ENCODE assay signal across 14 cellular contexts in genomic region chr11:31645747-31646146, GRCh38.
DNase-seq lines count a peak whose midpoint lies in the region; ATAC-seq and TF ChIP-seq lines count a peak whose summit lies in the region.
"Had no signal": no experiment of that assay in that cellular context is flagged by ENCODE, and none has a peak within 500 bp of the region (broad histone marks: within the 10 kb centered on the region; RNA-seq: fewer than 3 reads in every experiment).

No MANE protein-coding gene starts in this region.

- TF ChIP-seq CTCF in heart left ventricle (IDR thresholded peaks at IDR 0.05) (no peak), foreskin fibroblast (IDR thresholded peaks at IDR 0.05; ENCODE audit: low read depth, low read length) (no peak), thoracic aorta (IDR thresholded peaks at IDR 0.05) (no peak), GM23338 (conservative IDR thresholded peaks at IDR 0.05; ENCODE audit: low read depth in 2 of 2) (no peak)

- H3F3A ChIP-seq in GM23338 (replicated peaks; ENCODE audit: low read depth): no peaks in the 10 kb centered on the region

- no peaks in the 10 kb centered on the region for H3K27me3 Mint-ChIP-seq in GM23338 (ENCODE audit: insufficient read depth, low read depth, poor library complexity)
- H3K27me3 Mint-ChIP-seq: activated naive CD4-positive, alpha-beta T cell treated with anti-CD3 and anti-CD28 coated beads, Interleukin-2, amount 10 ng/mL, durations not matched to agents 7 days and 5 days had no signal

- no peak overlapping the region for H3K27ac Mint-ChIP-seq in GM23338
- H3K27ac Mint-ChIP-seq: activated naive CD4-positive, alpha-beta T cell treated with anti-CD3 and anti-CD28 coated beads, Interleukin-2, amount 10 ng/mL, durations not matched to agents 7 days and 5 days; stimulated activated effector memory CD8-positive, alpha-beta T cell treated with anti-CD3 and anti-CD28 coated beads, Interleukin-12 subunit alpha, Interleukin-12 subunit beta, amount 100 ng/mL, for 72 hours had no signal

- H3K9me2 ChIP-seq in GM23338 (ENCODE audit: insufficient read depth): no peaks in the 10 kb centered on the region

- H3K4me3 Mint-ChIP-seq in GM23338: no peak overlapping the region
- H3K4me3 Mint-ChIP-seq: activated naive CD4-positive, alpha-beta T cell treated with anti-CD3 and anti-CD28 coated beads, Interleukin-2, amount 10 ng/mL, durations not matched to agents 7 days and 5 days; stimulated activated effector memory CD8-positive, alpha-beta T cell treated with anti-CD3 and anti-CD28 coated beads, Interleukin-12 subunit alpha, Interleukin-12 subunit beta, amount 100 ng/mL, for 72 hours had no signal

- H3K36me3 ChIP-seq in heart left ventricle: peaks cover 0 to 12% (median under 1%) of the 10 kb centered on the region in 9 donors
- no peaks in the 10 kb centered on the region for H3K36me3 ChIP-seq in thoracic aorta
- H3K36me3 ChIP-seq in GM23338 (ENCODE audit: insufficient read depth): no peaks in the 10 kb centered on the region

- H4K20me1 ChIP-seq in GM23338 (replicated peaks; ENCODE audit: insufficient read depth): no peaks in the 10 kb centered on the region

- H3K4me1 ChIP-seq in heart left ventricle (peaks cover 0 to 19% (median 0%) of the 10 kb centered on the region in 12 donors), thoracic aorta (ENCODE audit: control insufficient read depth in 1 of 2, low read depth in 2 of 2) (peaks cover 3 to 10% of the 10 kb centered on the region in 2 donors), GM23338 (ENCODE audit: insufficient read depth) (peaks cover 16% of the 10 kb centered on the region)

- DNase-seq in heart left ventricle (no peak), Right ventricle myocardium superior (no peak), SW480 (ENCODE audit: low spot score) (peak; percentile 44), foreskin fibroblast (peak; percentile 73 to 90), thoracic aorta (ENCODE audit: low spot score) (no peak), GM23338 (ENCODE audit: low spot score) (no peak)
- DNase-seq in central memory CD4-positive, alpha-beta T cell: no peak
- DNase-seq: activated CD4-positive, CD25-positive, alpha-beta regulatory T cell; activated naive CD4-positive, alpha-beta T cell treated with anti-CD3 and anti-CD28 coated beads, Interleukin-2, amount 10 ng/mL, durations not matched to agents 7 days and 5 days; AML-193; esophagus squamous epithelium had no signal

- H3K36me3 Mint-ChIP-seq in GM23338 (ENCODE audit: low read depth): no peaks in the 10 kb centered on the region
- H3K36me3 Mint-ChIP-seq: stimulated activated effector memory CD8-positive, alpha-beta T cell treated with anti-CD3 and anti-CD28 coated beads, Interleukin-12 subunit alpha, Interleukin-12 subunit beta, amount 100 ng/mL, for 72 hours had no signal

- H3K27me3 ChIP-seq in heart left ventricle (no peaks in the 10 kb centered on the region), thoracic aorta (replicated peaks; ENCODE audit: insufficient read depth) (no peaks in the 10 kb centered on the region), GM23338 (ENCODE audit: insufficient read depth) (no peaks in the 10 kb centered on the region)
- H3K27me3 ChIP-seq: esophagus squamous epithelium had no signal

- no peak overlapping the region for H2AFZ ChIP-seq in GM23338

- intact Hi-C loops in heart left ventricle (cut with DNase I): loop anchor here in 4 of 10 donors (10.0 kb wide), 3 partner anchors 229 to 529 kb away; no protein-coding TSS in a partner anchor
- intact Hi-C loops in Right ventricle myocardium superior (cut with DNase I): no loop called here

- H3K4me2 ChIP-seq in GM23338: no peak overlapping the region

- ATAC-seq in heart left ventricle (peak in 3 of 4 donors; percentile 37 to 93 (median 52)), Right ventricle myocardium superior (ENCODE audit: poor library complexity) (no peak), thoracic aorta (ENCODE audit: insufficient number of reproducible peaks, low FRiP score, low read depth) (peak; percentile 77), GM21515 (IDR thresholded peaks at IDR 0.05; ENCODE audit: unreplicated experiment) (no peak), GM23338 (no peak)
- ATAC-seq: stimulated activated effector memory CD8-positive, alpha-beta T cell treated with anti-CD3 and anti-CD28 coated beads, Interleukin-12 subunit alpha, Interleukin-12 subunit beta, amount 100 ng/mL, for 72 hours had no signal

- H3K4me1 Mint-ChIP-seq in GM23338: peaks cover 11% of the 10 kb centered on the region
- H3K4me1 Mint-ChIP-seq: activated naive CD4-positive, alpha-beta T cell treated with anti-CD3 and anti-CD28 coated beads, Interleukin-2, amount 10 ng/mL, durations not matched to agents 7 days and 5 days; stimulated activated effector memory CD8-positive, alpha-beta T cell treated with anti-CD3 and anti-CD28 coated beads, Interleukin-12 subunit alpha, Interleukin-12 subunit beta, amount 100 ng/mL, for 72 hours had no signal

- H3K9me3 ChIP-seq in heart left ventricle (no peaks in the 10 kb centered on the region), thoracic aorta (no peaks in the 10 kb centered on the region)
- H3K9me3 ChIP-seq: esophagus squamous epithelium had no signal

- TF ChIP-seq POLR2A in heart left ventricle (IDR thresholded peaks at IDR 0.05): no peak

- H3K4me3 ChIP-seq in heart left ventricle (no peak overlapping the region), foreskin fibroblast (ENCODE audit: low read depth in 1 of 2, low read length in 2 of 2) (no peak overlapping the region), thoracic aorta (no peak overlapping the region), GM23338 (no peak overlapping the region)
- H3K4me3 ChIP-seq: esophagus squamous epithelium, skin epidermis had no signal

- H3K9me3 Mint-ChIP-seq in GM23338: no peaks in the 10 kb centered on the region
- H3K9me3 Mint-ChIP-seq: activated naive CD4-positive, alpha-beta T cell treated with anti-CD3 and anti-CD28 coated beads, Interleukin-2, amount 10 ng/mL, durations not matched to agents 7 days and 5 days; stimulated activated effector memory CD8-positive, alpha-beta T cell treated with anti-CD3 and anti-CD28 coated beads, Interleukin-12 subunit alpha, Interleukin-12 subunit beta, amount 100 ng/mL, for 72 hours had no signal

- no peaks in the 10 kb centered on the region for H3K79me2 ChIP-seq in GM23338 (replicated peaks; ENCODE audit: insufficient read depth)

- no peak overlapping the region for H3K27ac ChIP-seq in heart left ventricle
- H3K27ac ChIP-seq in thoracic aorta: no peak overlapping the region
- H3K27ac ChIP-seq in GM23338 (ENCODE audit: low read depth): no peak overlapping the region
- H3K27ac ChIP-seq: esophagus squamous epithelium had no signal

TF ChIP-seq in GM23338, 12 proteins besides CTCF, POLR2A, EP300 and RAD21 (continues in another document):
- no peak for TF ChIP-seq ZNF462 (CRISPR knock-in tag; IDR thresholded peaks at IDR 0.05)

Comparison
In these comparisons a context has a peak if more than half of its experiments do, and no peak if none do; other contexts are left out.
1. ATAC-seq: peak in heart left ventricle (3 of 4) and thoracic aorta (single experiment); none in Right ventricle myocardium superior (single experiment), GM21515 (single experiment) and GM23338 (single experiment).
2. DNase-seq: peak in SW480 (single experiment) and foreskin fibroblast (2 of 2); none in heart left ventricle (0 of 5), Right ventricle myocardium superior (single experiment), thoracic aorta (single experiment), GM23338 (single experiment) and central memory CD4-positive, alpha-beta T cell (single experiment).